In genomic region chr7:2000153-2000687, GRCh38 we compare ENCODE assay signal across 29 cellular contexts.
DNase-seq lines count a peak whose midpoint lies in the region; ATAC-seq, FAIRE-seq and TF ChIP-seq lines count a peak whose summit lies in the region.
"Had no signal": no experiment of that assay in that cellular context is flagged by ENCODE, and none has a peak within 500 bp of the region (broad histone marks: within the 10 kb centered on the region; RNA-seq: fewer than 3 reads in every experiment).

No MANE protein-coding gene starts in this region.

- H3K9me3 ChIP-seq in HepG2 (ENCODE audit: low read length) (no peaks in the 10 kb centered on the region), smooth muscle cell (replicated peaks; ENCODE audit: low read depth) (no peaks in the 10 kb centered on the region)
- H3K9me3 ChIP-seq: A549, suprapubic skin, vagina had no signal

- POLR2A ChIA-PET in activated naive CD8-positive, alpha-beta T cell treated with anti-CD3 and anti-CD28 coated beads, Interleukin-2, amount 10 ng/mL, durations not matched to agents 7 days and 5 days (lab: Charles Lee): no interaction called here
- POLR2A ChIA-PET in HepG2 (lab: Yijun Ruan, JAX): no interaction called here

- no peaks in the 10 kb centered on the region for H3K27me3 Mint-ChIP-seq in activated naive CD8-positive, alpha-beta T cell treated with anti-CD3 and anti-CD28 coated beads, Interleukin-2, amount 10 ng/mL, durations not matched to agents 7 days and 5 days
- no peaks in the 10 kb centered on the region for H3K27me3 Mint-ChIP-seq in activated naive CD8-positive, alpha-beta T cell treated with anti-CD3 and anti-CD28 coated beads, Interleukin-2, amount 50 U/mL, for 24 hours
- no peaks in the 10 kb centered on the region for H3K27me3 Mint-ChIP-seq in brain
- H3K27me3 Mint-ChIP-seq in stimulated activated memory B cell treated with anti-CD40 and anti-IgM and Interleukin-4, amounts not matched to agents 10 μg/mL and 1 μg/mL and 100 μg/mL, for 72 hours: no peaks in the 10 kb centered on the region
- H3K27me3 Mint-ChIP-seq: activated CD4-positive, alpha-beta T cell treated with anti-CD3 and anti-CD28 coated beads for 36 hours; activated CD8-positive, alpha-beta memory T cell treated with anti-CD3 and anti-CD28 coated beads, Interleukin-2, amount 10 ng/mL, durations not matched to agents 7 days and 5 days; activated naive CD8-positive, alpha-beta T cell; T-helper 17 cell had no signal

- no peak for TF ChIP-seq POLR2A in HepG2 (IDR thresholded peaks at IDR 0.05; ENCODE audit: insufficient read depth in 1 of 2, low read depth in 2 of 2, low read length in 2 of 2)

- no peaks in the 10 kb centered on the region for H3K4me1 Mint-ChIP-seq in activated naive CD8-positive, alpha-beta T cell treated with anti-CD3 and anti-CD28 coated beads, Interleukin-2, amount 10 ng/mL, durations not matched to agents 7 days and 5 days
- peaks cover 2% of the 10 kb centered on the region for H3K4me1 Mint-ChIP-seq in activated naive CD8-positive, alpha-beta T cell treated with anti-CD3 and anti-CD28 coated beads, Interleukin-2, amount 50 U/mL, for 24 hours
- peaks cover 50% of the 10 kb centered on the region for H3K4me1 Mint-ChIP-seq in brain
- peaks cover 23% of the 10 kb centered on the region for H3K4me1 Mint-ChIP-seq in stimulated activated memory B cell treated with anti-CD40 and anti-IgM and Interleukin-4, amounts not matched to agents 10 μg/mL and 1 μg/mL and 100 μg/mL, for 72 hours
- H3K4me1 Mint-ChIP-seq: activated CD4-positive, alpha-beta T cell treated with anti-CD3 and anti-CD28 coated beads for 36 hours; activated CD8-positive, alpha-beta memory T cell treated with anti-CD3 and anti-CD28 coated beads, Interleukin-2, amount 10 ng/mL, durations not matched to agents 7 days and 5 days had no signal

- FAIRE-seq in HepG2 (lab: Jason Lieb, UNC): no peak
- FAIRE-seq: A549, H54, islet of Langerhans had no signal

- no peak for TF ChIP-seq CTCF in brain (conservative IDR thresholded peaks at IDR 0.05)
- TF ChIP-seq CTCF in HepG2 (CRISPR knock-in tag; IDR thresholded peaks at IDR 0.05): no peak
- no peak for TF ChIP-seq CTCF in smooth muscle cell (IDR thresholded peaks at IDR 0.05; ENCODE audit: borderline replicate concordance, insufficient read depth, poor library complexity, severe bottlenecking)

- H3K9me3 Mint-ChIP-seq in activated naive CD8-positive, alpha-beta T cell treated with anti-CD3 and anti-CD28 coated beads, Interleukin-2, amount 10 ng/mL, durations not matched to agents 7 days and 5 days: no peaks in the 10 kb centered on the region
- no peaks in the 10 kb centered on the region for H3K9me3 Mint-ChIP-seq in activated naive CD8-positive, alpha-beta T cell treated with anti-CD3 and anti-CD28 coated beads, Interleukin-2, amount 50 U/mL, for 24 hours
- H3K9me3 Mint-ChIP-seq in brain: no peaks in the 10 kb centered on the region
- no peaks in the 10 kb centered on the region for H3K9me3 Mint-ChIP-seq in stimulated activated memory B cell treated with anti-CD40 and anti-IgM and Interleukin-4, amounts not matched to agents 10 μg/mL and 1 μg/mL and 100 μg/mL, for 72 hours

- H3K4me3 ChIP-seq in HepG2 (replicated peaks in 1 of 3; ENCODE audit: insufficient read depth in 1 of 3, low read depth in 2 of 3, low read length in 3 of 3) (no peak overlapping the region), smooth muscle cell (no peak overlapping the region)
- H3K4me3 ChIP-seq: A549, lung, SK-N-MC, skin epidermis, suprapubic skin, vagina had no signal

- intact Hi-C loops in HepG2 (cut with micrococcal nuclease; ENCODE audit: unreplicated experiment): no loop called here

- WGBS in HepG2 (ENCODE audit: low lambda C conversion rate): over 99% methylated on average over 27 of the region's 27 CpGs
- 98% methylated on average over 20 of the region's 27 CpGs for WGBS in smooth muscle cell (ENCODE audit: low lambda C conversion rate)

- BruUV-seq in HepG2 (replicated peaks; lab: Mats Ljungman, UMichigan): no TSS peak

- DNase-seq in activated naive CD8-positive, alpha-beta T cell treated with anti-CD3 and anti-CD28 coated beads, Interleukin-2, amount 10 ng/mL, durations not matched to agents 7 days and 5 days: no peak
- DNase-seq in activated naive CD8-positive, alpha-beta T cell treated with anti-CD3 and anti-CD28 coated beads, Interleukin-2, amount 50 U/mL, for 24 hours: no peak
- DNase-seq in HepG2 (ENCODE audit: low spot score) (no peak), NCI-H2029 (lab: John Stamatoyannopoulos, UW) (no peak), smooth muscle cell (lab: John Stamatoyannopoulos, UW; ENCODE audit: unreplicated experiment) (no peak), HuH-7 (ENCODE audit: low spot score) (no peak)
- DNase-seq: activated CD4-positive, alpha-beta T cell treated with anti-CD3 and anti-CD28 coated beads for 36 hours; activated CD8-positive, alpha-beta memory T cell treated with anti-CD3 and anti-CD28 coated beads, Interleukin-2, amount 10 ng/mL, durations not matched to agents 7 days and 5 days; Calu3; effector CD4-positive, alpha-beta T cell; foreskin keratinocyte; hippocampal formation; NCI-H1092 treated with DMSO at 0.1 percent for 48 hours; NCI-H2029 treated with DMSO at 0.1 percent for 48 hours; NCI-H2227 treated with DMSO at 0.1 percent for 48 hours; nucleus accumbens; stimulated activated CD4-positive, alpha-beta T cell treated with anti-CD3 and anti-CD28 coated beads, Interleukin-2, amount 100 ng/mL, for 24 hours had no signal

- H3K9ac ChIP-seq in HepG2 (ENCODE audit: insufficient read depth, low read depth, low read length) (no peak overlapping the region), smooth muscle cell (ENCODE audit: low read depth) (no peak overlapping the region)

- no peak overlapping the region for H3K4me2 ChIP-seq in HepG2 (ENCODE audit: low read depth, low read length)
- H3K4me2 ChIP-seq in smooth muscle cell: no peak overlapping the region
- H3K4me2 ChIP-seq: A549 had no signal

- in situ Hi-C loops in HepG2 (cut with HindIII; ENCODE audit: extremely low pct_ligation_motif_present, low pct_unique_long_range_greater_than_20kb): no loop called here

- H3F3A ChIP-seq in smooth muscle cell (ENCODE audit: low read depth): no peaks in the 10 kb centered on the region

- no peaks in the 10 kb centered on the region for H3K36me3 Mint-ChIP-seq in activated naive CD8-positive, alpha-beta T cell treated with anti-CD3 and anti-CD28 coated beads, Interleukin-2, amount 10 ng/mL, durations not matched to agents 7 days and 5 days
- no peaks in the 10 kb centered on the region for H3K36me3 Mint-ChIP-seq in activated naive CD8-positive, alpha-beta T cell treated with anti-CD3 and anti-CD28 coated beads, Interleukin-2, amount 50 U/mL, for 24 hours (ENCODE audit: low read depth)
- H3K36me3 Mint-ChIP-seq in brain: no peaks in the 10 kb centered on the region
- peaks cover 31% of the 10 kb centered on the region for H3K36me3 Mint-ChIP-seq in stimulated activated memory B cell treated with anti-CD40 and anti-IgM and Interleukin-4, amounts not matched to agents 10 μg/mL and 1 μg/mL and 100 μg/mL, for 72 hours
- H3K36me3 Mint-ChIP-seq: activated CD8-positive, alpha-beta memory T cell treated with anti-CD3 and anti-CD28 coated beads, Interleukin-2, amount 10 ng/mL, durations not matched to agents 7 days and 5 days; activated naive CD8-positive, alpha-beta T cell had no signal

- H3K4me1 ChIP-seq in HepG2 (ENCODE audit: insufficient read depth, low read length): 0 out of 2 replicates have a peak, but pooled peaks cover 5% of the 10 kb centered on the region
- no peaks in the 10 kb centered on the region for H3K4me1 ChIP-seq in smooth muscle cell (ENCODE audit: low read depth)
- H3K4me1 ChIP-seq: A549, suprapubic skin, vagina had no signal

- no peak for TF ChIP-seq EP300 in HepG2 (IDR thresholded peaks at IDR 0.05; ENCODE audit: low read depth in 2 of 2, low read length in 2 of 2)
- no peak for TF ChIP-seq EP300 in HepG2 (CRISPR knock-in tag; IDR thresholded peaks at IDR 0.05; ENCODE audit: borderline replicate concordance)

- no peak for ATAC-seq in activated naive CD8-positive, alpha-beta T cell treated with anti-CD3 and anti-CD28 coated beads, Interleukin-2, amount 10 ng/mL, durations not matched to agents 7 days and 5 days (ENCODE audit: low read depth)
- ATAC-seq in activated naive CD8-positive, alpha-beta T cell treated with anti-CD3 and anti-CD28 coated beads, Interleukin-2, amount 50 U/mL, for 24 hours: no peak
- no peak for ATAC-seq in HepG2
- no peak for ATAC-seq in stimulated activated memory B cell treated with anti-CD40 and anti-IgM and Interleukin-4, amounts not matched to agents 10 μg/mL and 1 μg/mL and 100 μg/mL, for 72 hours
- ATAC-seq: A549; activated CD4-positive, alpha-beta T cell treated with anti-CD3 and anti-CD28 coated beads for 36 hours; activated CD8-positive, alpha-beta memory T cell treated with anti-CD3 and anti-CD28 coated beads, Interleukin-2, amount 10 ng/mL, durations not matched to agents 7 days and 5 days; foreskin keratinocyte; T-helper 17 cell had no signal

- H3K36me3 ChIP-seq in HepG2 (replicated peaks in 1 of 2; ENCODE audit: control insufficient read depth in 1 of 2, insufficient read depth in 2 of 2, low read length in 2 of 2) (peaks cover 2 to 17% of the 10 kb centered on the region in 2 experiments; a peak in 3 of 5 replicates), smooth muscle cell (ENCODE audit: low read depth) (no peaks in the 10 kb centered on the region)
- H3K36me3 ChIP-seq: vagina had no signal

- H3K4me3 Mint-ChIP-seq in activated naive CD8-positive, alpha-beta T cell treated with anti-CD3 and anti-CD28 coated beads, Interleukin-2, amount 10 ng/mL, durations not matched to agents 7 days and 5 days: no peak overlapping the region
- no peak overlapping the region for H3K4me3 Mint-ChIP-seq in activated naive CD8-positive, alpha-beta T cell treated with anti-CD3 and anti-CD28 coated beads, Interleukin-2, amount 50 U/mL, for 24 hours
- no peak overlapping the region for H3K4me3 Mint-ChIP-seq in brain
- no peak overlapping the region for H3K4me3 Mint-ChIP-seq in stimulated activated memory B cell treated with anti-CD40 and anti-IgM and Interleukin-4, amounts not matched to agents 10 μg/mL and 1 μg/mL and 100 μg/mL, for 72 hours
- H3K4me3 Mint-ChIP-seq: activated CD4-positive, alpha-beta T cell treated with anti-CD3 and anti-CD28 coated beads for 36 hours; activated CD8-positive, alpha-beta memory T cell treated with anti-CD3 and anti-CD28 coated beads, Interleukin-2, amount 10 ng/mL, durations not matched to agents 7 days and 5 days; activated naive CD8-positive, alpha-beta T cell; T-helper 17 cell had no signal

- H4K20me1 ChIP-seq in HepG2 (ENCODE audit: insufficient read depth, low read length) (0 out of 2 replicates have a peak, but pooled peaks cover 2% of the 10 kb centered on the region), smooth muscle cell (ENCODE audit: low read depth) (no peaks in the 10 kb centered on the region)

- no peak for TF ChIP-seq RAD21 in HepG2 (CRISPR knock-in tag; IDR thresholded peaks at IDR 0.05)

- CTCF ChIA-PET in HepG2 (lab: Yijun Ruan, JAX; ENCODE audit: low intra/inter-chr PET ratio, low total read pairs): no interaction called here

- H3K27me3 ChIP-seq in HepG2 (ENCODE audit: control insufficient read depth in 1 of 2, insufficient read depth in 2 of 2, low read length in 2 of 2): no peaks in the 10 kb centered on the region
- no peaks in the 10 kb centered on the region for H3K27me3 ChIP-seq in smooth muscle cell (ENCODE audit: low read depth)
- H3K27me3 ChIP-seq: foreskin keratinocyte, suprapubic skin, vagina had no signal

- H2AFZ ChIP-seq in HepG2 (ENCODE audit: low read length) (no peak overlapping the region), smooth muscle cell (ENCODE audit: low read depth) (no peak overlapping the region)

- no peak overlapping the region for H3K27ac ChIP-seq in HepG2 (ENCODE audit: extremely low read length, insufficient read depth, low read length)
- no peak overlapping the region for H3K27ac ChIP-seq in smooth muscle cell (ENCODE audit: low read depth)
- H3K27ac ChIP-seq: A549, foreskin keratinocyte, SK-N-MC, skin epidermis, suprapubic skin, vagina had no signal

- H3K79me2 ChIP-seq in HepG2 (ENCODE audit: insufficient read depth, low read length) (no peaks in the 10 kb centered on the region), smooth muscle cell (ENCODE audit: low read depth) (no peaks in the 10 kb centered on the region)

- peak overlapping the region; percentile 43 for H3K27ac Mint-ChIP-seq in activated naive CD8-positive, alpha-beta T cell treated with anti-CD3 and anti-CD28 coated beads, Interleukin-2, amount 10 ng/mL, durations not matched to agents 7 days and 5 days
- no peak overlapping the region for H3K27ac Mint-ChIP-seq in activated naive CD8-positive, alpha-beta T cell treated with anti-CD3 and anti-CD28 coated beads, Interleukin-2, amount 50 U/mL, for 24 hours
- H3K27ac Mint-ChIP-seq in brain: peak overlapping the region in 4 of 5 experiments; percentile 15 to 84 (median 35)
- H3K27ac Mint-ChIP-seq in stimulated activated memory B cell treated with anti-CD40 and anti-IgM and Interleukin-4, amounts not matched to agents 10 μg/mL and 1 μg/mL and 100 μg/mL, for 72 hours: peak overlapping the region; percentile 62
- H3K27ac Mint-ChIP-seq: activated CD4-positive, alpha-beta T cell treated with anti-CD3 and anti-CD28 coated beads for 36 hours; activated CD8-positive, alpha-beta memory T cell treated with anti-CD3 and anti-CD28 coated beads, Interleukin-2, amount 10 ng/mL, durations not matched to agents 7 days and 5 days; activated naive CD8-positive, alpha-beta T cell; T-helper 17 cell had no signal
